Comparison of ENCODE assay signal across 16 cellular contexts in the genomic region with DNA sequence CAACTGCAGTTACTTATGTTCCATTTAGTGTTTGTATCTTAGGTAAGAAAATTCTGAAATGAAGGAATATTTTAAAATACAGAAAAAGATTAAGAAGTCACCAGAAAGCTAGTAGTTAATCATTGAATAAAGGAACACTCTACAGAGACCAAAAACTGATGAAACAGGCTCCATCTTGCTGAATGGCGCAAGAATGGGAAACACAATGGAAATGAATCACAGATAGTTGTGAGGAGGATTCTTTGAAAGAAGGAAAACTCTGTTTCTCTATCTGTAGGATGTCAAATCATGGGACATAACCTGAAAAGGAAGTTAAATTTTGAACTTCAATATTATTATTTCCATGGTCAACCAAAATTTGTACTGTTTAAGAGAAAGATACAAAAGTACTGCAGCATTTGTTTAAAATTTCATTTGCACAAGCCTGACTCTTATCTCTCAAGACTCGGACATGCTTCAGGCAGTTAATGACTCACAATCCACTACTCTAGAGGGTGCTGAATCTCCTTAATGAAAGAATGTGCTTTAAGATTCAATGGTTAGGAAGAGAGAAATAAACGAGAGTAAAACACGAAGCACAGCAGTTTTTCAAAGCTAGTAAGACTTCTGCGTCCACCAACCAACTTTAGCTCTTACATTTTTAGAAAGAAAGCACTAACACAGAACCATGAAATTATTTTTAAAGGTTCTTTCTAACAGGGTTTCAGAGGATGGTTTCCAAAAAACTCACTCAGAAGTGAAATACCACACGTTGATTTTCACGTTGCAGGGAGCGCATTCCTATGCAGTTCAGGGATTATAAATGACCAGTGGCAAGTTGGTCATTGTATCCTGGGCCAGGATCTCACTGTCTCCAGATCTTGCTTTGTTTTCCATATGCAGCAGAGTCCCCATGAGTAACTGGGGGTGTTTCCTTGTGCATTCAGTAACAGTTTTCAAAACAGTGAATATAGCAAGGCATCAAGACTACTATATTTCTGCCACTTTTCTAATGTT.
DNase-seq lines count a peak whose midpoint lies in the region; ATAC-seq and TF ChIP-seq lines count a peak whose summit lies in the region.
"Had no signal": no experiment of that assay in that cellular context is flagged by ENCODE, and none has a peak within 500 bp of the region (broad histone marks: within the 10 kb centered on the region; RNA-seq: fewer than 3 reads in every experiment).

No MANE protein-coding gene starts in this region.

- H3K36me3 ChIP-seq in HUES64 (ENCODE audit: insufficient read depth, low read length): no peaks in the 10 kb centered on the region
- H3K36me3 ChIP-seq: ascending aorta, upper lobe of left lung had no signal

- TF ChIP-seq CTCF in cardiac fibroblast (IDR thresholded peaks at IDR 0.05; ENCODE audit: low read depth, low read length): no peak

- WGBS in HUES64: 58% methylated on average over 8 of the region's 8 CpGs

- DNase-seq in cardiac fibroblast (ENCODE audit: low read depth in 2 of 2) (peak; percentile 36 to 62), iris pigment epithelial cell (ENCODE audit: low read depth) (peak; percentile 9), renal cortical epithelial cell (ENCODE audit: low read depth) (peak; percentile 88), NCI-H187 treated with DMSO at 0.1 percent for 48 hours (lab: John Stamatoyannopoulos, UW) (no peak), erythroblast (lab: John Stamatoyannopoulos, UW) (no peak), NCI-H748 treated with DMSO at 0.1 percent for 48 hours (lab: John Stamatoyannopoulos, UW) (no peak)
- DNase-seq: activated CD8-positive, alpha-beta T cell treated with anti-CD3 and anti-CD28 coated beads for 36 hours; activated effector memory CD4-positive, alpha-beta T cell treated with Interleukin-2 at 50 U/mL for 16 hours; effector CD8-positive, alpha-beta T cell; glutamatergic neuron; left cardiac atrium; right cardiac atrium; upper lobe of left lung had no signal

- peaks cover 43% of the 10 kb centered on the region for H3K4me1 ChIP-seq in HUES64 (ENCODE audit: insufficient read depth, low read length)
- H3K4me1 ChIP-seq: upper lobe of left lung had no signal

- no peak overlapping the region for H3K4me3 ChIP-seq in HUES64 (ENCODE audit: low read length)
- peak overlapping the region in 1 of 2 donors; percentile 15 for H3K4me3 ChIP-seq in cardiac fibroblast (replicated peaks in 1 of 2; ENCODE audit: low read depth in 2 of 2, low read length in 2 of 2)
- H3K4me3 ChIP-seq: ascending aorta, upper lobe of left lung had no signal

- H3K9me3 ChIP-seq in HUES64 (ENCODE audit: insufficient read depth, low read depth, low read length): no peaks in the 10 kb centered on the region
- H3K9me3 ChIP-seq: ascending aorta, upper lobe of left lung had no signal

- H3K27ac ChIP-seq in HUES64 (ENCODE audit: low read depth, low read length): peak overlapping the region; percentile 67; the same call in 1 of the 2 replicates
- H3K27ac ChIP-seq: upper lobe of left lung had no signal

- no peak for ATAC-seq in GM21529 (IDR thresholded peaks at IDR 0.05; ENCODE audit: unreplicated experiment)
- ATAC-seq: activated CD8-positive, alpha-beta T cell treated with anti-CD3 and anti-CD28 coated beads for 36 hours had no signal

- H3K9ac ChIP-seq in HUES64 (ENCODE audit: low read depth, low read length): peak overlapping the region; percentile 48; the same call in 1 of the 2 replicates

- no peaks in the 10 kb centered on the region for H3K27me3 ChIP-seq in HUES64 (ENCODE audit: insufficient read depth, low read length)
- H3K27me3 ChIP-seq: ascending aorta, upper lobe of left lung had no signal

- no peak for TF ChIP-seq POLR2A in erythroblast (IDR thresholded peaks at IDR 0.05; ENCODE audit: low read length)

Comparison
In these comparisons a context has a peak if more than half of its experiments do, and no peak if none do; other contexts are left out.
1. DNase-seq: peak in cardiac fibroblast (2 of 2), iris pigment epithelial cell (single experiment) and renal cortical epithelial cell (single experiment); none in NCI-H187 treated with DMSO at 0.1 percent for 48 hours (single experiment), erythroblast (0 of 2) and NCI-H748 treated with DMSO at 0.1 percent for 48 hours (single experiment).